ENCODE assay signal across 11 cellular contexts in genomic region chr17:74757502-74757901, GRCh38. TPM values are rescaled to one million over a fixed set of nuclear protein-coding genes. Genes with fewer than 3 reads are reported as not detected.
DNase-seq lines count a peak whose midpoint lies in the region; TF ChIP-seq lines count a peak whose summit lies in the region.
"Had no signal": no experiment of that assay in that cellular context is flagged by ENCODE, and none has a peak within 500 bp of the region (broad histone marks: within the 10 kb centered on the region; RNA-seq: fewer than 3 reads in every experiment).

No MANE protein-coding gene starts in this region.

- no peak for TF ChIP-seq CTCF in testis (IDR thresholded peaks at IDR 0.05)

- H3K9me3 ChIP-seq in testis = no peaks in the 10 kb centered on the region

- H3K27ac Mint-ChIP-seq in activated T-cell treated with anti-CD3 and anti-CD28 coated beads, Interleukin-2, amount 50 U/mL, for 24 hours = peak overlapping the region; percentile 89
- H3K27ac Mint-ChIP-seq in activated T-helper 2 cell treated with anti-CD3 and anti-CD28 coated beads, Interferon-gamma antibody, Interleukin-2, Interleukin-4, amounts not matched to agents 10 μg/mL and 5 μg/mL and 100 μg/mL, durations not matched to agents 14 hours and 24 hours and 36 hours = peak overlapping the region; percentile 17

- no peaks in the 10 kb centered on the region for H3K36me3 ChIP-seq in testis (ENCODE audit: low read depth, missing control alignments)
- H3K36me3 ChIP-seq: cardiac muscle cell had no signal

- H3K4me3 ChIP-seq in testis = no peak overlapping the region
- H3K4me3 ChIP-seq: cardiac muscle cell had no signal

- intact Hi-C loops in activated T-helper 2 cell treated with anti-CD3 and anti-CD28 coated beads, Interferon-gamma antibody, Interleukin-2, Interleukin-4, amounts not matched to agents 10 μg/mL and 5 μg/mL and 100 μg/mL, durations not matched to agents 14 hours and 24 hours and 36 hours (cut with micrococcal nuclease) = no loop called here
- intact Hi-C loops in testis (cut with DNase I; ENCODE audit: low total_unique reads) = no loop called here

- peaks cover 54% of the 10 kb centered on the region for H3K36me3 Mint-ChIP-seq in activated T-cell treated with anti-CD3 and anti-CD28 coated beads, Interleukin-2, amount 50 U/mL, for 24 hours (ENCODE audit: low read depth)
- peaks cover 16% of the 10 kb centered on the region for H3K36me3 Mint-ChIP-seq in activated T-helper 2 cell treated with anti-CD3 and anti-CD28 coated beads, Interferon-gamma antibody, Interleukin-2, Interleukin-4, amounts not matched to agents 10 μg/mL and 5 μg/mL and 100 μg/mL, durations not matched to agents 14 hours and 24 hours and 36 hours (ENCODE audit: low read depth)

- peaks cover 50% of the 10 kb centered on the region for H3K4me1 ChIP-seq in testis

- H3K4me3 Mint-ChIP-seq in activated T-cell treated with anti-CD3 and anti-CD28 coated beads, Interleukin-2, amount 50 U/mL, for 24 hours = no peak overlapping the region
- no peak overlapping the region for H3K4me3 Mint-ChIP-seq in activated T-helper 2 cell treated with anti-CD3 and anti-CD28 coated beads, Interferon-gamma antibody, Interleukin-2, Interleukin-4, amounts not matched to agents 10 μg/mL and 5 μg/mL and 100 μg/mL, durations not matched to agents 14 hours and 24 hours and 36 hours (ENCODE audit: low read depth)

- no peak for TF ChIP-seq POLR2A in testis (IDR thresholded peaks at IDR 0.05)

- no peaks in the 10 kb centered on the region for H3K27me3 Mint-ChIP-seq in activated T-cell treated with anti-CD3 and anti-CD28 coated beads, Interleukin-2, amount 50 U/mL, for 24 hours
- no peaks in the 10 kb centered on the region for H3K27me3 Mint-ChIP-seq in activated T-helper 2 cell treated with anti-CD3 and anti-CD28 coated beads, Interferon-gamma antibody, Interleukin-2, Interleukin-4, amounts not matched to agents 10 μg/mL and 5 μg/mL and 100 μg/mL, durations not matched to agents 14 hours and 24 hours and 36 hours (ENCODE audit: low read depth)

- DNase-seq in activated T-cell treated with anti-CD3 and anti-CD28 coated beads, Interleukin-2, amount 50 U/mL, for 24 hours = no peak
- DNase-seq in activated T-cell treated with anti-CD3 and anti-CD28 coated beads for 4 hours = no peak
- DNase-seq in activated T-helper 2 cell treated with anti-CD3 and anti-CD28 coated beads, Interferon-gamma antibody, Interleukin-2, Interleukin-4, amounts not matched to agents 10 μg/mL and 5 μg/mL and 100 μg/mL, durations not matched to agents 14 hours and 24 hours and 36 hours (ENCODE audit: low spot score) = no peak
- no peak for DNase-seq in testis
- no peak for DNase-seq in stimulated activated naive CD4-positive, alpha-beta T cell (lab: John Stamatoyannopoulos, UW)
- no peak for DNase-seq in inferior parietal cortex (ENCODE audit: extremely low spot score)
- no peak for DNase-seq in NCI-H446 treated with DMSO at 0.1 percent for 48 hours (lab: John Stamatoyannopoulos, UW)
- DNase-seq: kidney glomerular epithelial cell had no signal

- H3K27me3 ChIP-seq in layer of hippocampus (ENCODE audit: control insufficient read depth, insufficient read depth, low read length) = no peaks in the 10 kb centered on the region
- no peaks in the 10 kb centered on the region for H3K27me3 ChIP-seq in testis
- H3K27me3 ChIP-seq: cardiac muscle cell had no signal

- H3K27ac ChIP-seq in layer of hippocampus (ENCODE audit: low read depth, low read length) (peak overlapping the region; percentile 72), testis (peak overlapping the region; percentile 12 to 14)
- H3K27ac ChIP-seq: cardiac muscle cell had no signal

- peaks cover 87% of the 10 kb centered on the region for H3K4me1 Mint-ChIP-seq in activated T-cell treated with anti-CD3 and anti-CD28 coated beads, Interleukin-2, amount 50 U/mL, for 24 hours (ENCODE audit: low read depth)
- H3K4me1 Mint-ChIP-seq in activated T-helper 2 cell treated with anti-CD3 and anti-CD28 coated beads, Interferon-gamma antibody, Interleukin-2, Interleukin-4, amounts not matched to agents 10 μg/mL and 5 μg/mL and 100 μg/mL, durations not matched to agents 14 hours and 24 hours and 36 hours (ENCODE audit: low read depth) = peaks cover 55% of the 10 kb centered on the region

- 57 to 70% methylated on average over 3 of the region's 3 CpGs for WGBS in testis, 2 donors

- no peaks in the 10 kb centered on the region for H3K9me3 Mint-ChIP-seq in activated T-cell treated with anti-CD3 and anti-CD28 coated beads, Interleukin-2, amount 50 U/mL, for 24 hours
- H3K9me3 Mint-ChIP-seq in activated T-helper 2 cell treated with anti-CD3 and anti-CD28 coated beads, Interferon-gamma antibody, Interleukin-2, Interleukin-4, amounts not matched to agents 10 μg/mL and 5 μg/mL and 100 μg/mL, durations not matched to agents 14 hours and 24 hours and 36 hours = no peaks in the 10 kb centered on the region
- H3K9me3 Mint-ChIP-seq: CD14-positive monocyte had no signal

RNA-seq across cellular contexts. Expression of gene NHERF1, which starts 9.1 kb away (rescaled TPM):
- 129 and 133 TPM in 2 replicates for total RNA-seq in activated T-helper 2 cell treated with anti-CD3 and anti-CD28 coated beads, Interferon-gamma antibody, Interleukin-2, Interleukin-4, amounts not matched to agents 10 μg/mL and 5 μg/mL and 100 μg/mL, durations not matched to agents 14 hours and 24 hours and 36 hours
- total RNA-seq in testis = 10 to 100 TPM; 26.9 to 28.6 TPM
- polyA plus RNA-seq in testis (ENCODE audit: insufficient read depth, low read depth, low replicate concordance) = 69.2 TPM

RNA-seq across cellular contexts. Expression of gene NAT9, which starts 18.6 kb away (rescaled TPM):
- 55.3 TPM in 2 replicates for total RNA-seq in activated T-helper 2 cell treated with anti-CD3 and anti-CD28 coated beads, Interferon-gamma antibody, Interleukin-2, Interleukin-4, amounts not matched to agents 10 μg/mL and 5 μg/mL and 100 μg/mL, durations not matched to agents 14 hours and 24 hours and 36 hours
- 10 to 100 TPM; 45.6 to 51.3 TPM for total RNA-seq in testis
- 43.8 TPM for polyA plus RNA-seq in testis (ENCODE audit: insufficient read depth, low read depth, low replicate concordance)

RNA-seq across cellular contexts. Expression of gene RAB37, which starts 20.4 kb away (rescaled TPM):
- total RNA-seq in activated T-helper 2 cell treated with anti-CD3 and anti-CD28 coated beads, Interferon-gamma antibody, Interleukin-2, Interleukin-4, amounts not matched to agents 10 μg/mL and 5 μg/mL and 100 μg/mL, durations not matched to agents 14 hours and 24 hours and 36 hours = 9.7 and 12.1 TPM in 2 replicates
- total RNA-seq in testis = under 1 TPM; 0.81 to 0.94 TPM
- polyA plus RNA-seq in testis (ENCODE audit: insufficient read depth, low read depth, low replicate concordance) = 1.9 TPM

RNA-seq across cellular contexts. Expression of gene CD300LF, which starts 44.8 kb away (rescaled TPM):
- not detected in 2 replicates for total RNA-seq in activated T-helper 2 cell treated with anti-CD3 and anti-CD28 coated beads, Interferon-gamma antibody, Interleukin-2, Interleukin-4, amounts not matched to agents 10 μg/mL and 5 μg/mL and 100 μg/mL, durations not matched to agents 14 hours and 24 hours and 36 hours
- 1 to 10 TPM in 1 of 2 donors, under 1 TPM in 1; 0.43 to 1.1 TPM for total RNA-seq in testis
- 0.79 TPM for polyA plus RNA-seq in testis (ENCODE audit: insufficient read depth, low read depth, low replicate concordance)
- total RNA-seq: cardiac muscle cell had no signal
- polyA plus RNA-seq: cardiac muscle cell had no signal
